5 cellular contexts compared by ENCODE assay signal in genomic region chr3:4598232-4598631, GRCh38.
DNase-seq lines count a peak whose midpoint lies in the region; ATAC-seq and TF ChIP-seq lines count a peak whose summit lies in the region.
"Not testable (repeated sequence)": the region's sequence is repeated elsewhere in the genome, so short reads cannot be mapped to it uniquely, and the experiment has no call there.

No MANE protein-coding gene starts in this region.

- H3K27ac Mint-ChIP-seq in T-helper 17 cell: peak overlapping the region; percentile 81
- peak overlapping the region; percentile 8 for H3K27ac Mint-ChIP-seq in activated B cell treated with CpG ODN at 0.5 μM for 24 hours
- peak overlapping the region; percentile 46 for H3K27ac Mint-ChIP-seq in memory B cell
- peak overlapping the region; percentile 98 for H3K27ac Mint-ChIP-seq in nephron progenitor cell
- H3K27ac Mint-ChIP-seq in stimulated activated naive B cell treated with anti-CD40 and anti-IgM and Interleukin-4, amounts not matched to agents 10 μg/mL and 1 μg/mL and 100 μg/mL, for 72 hours: peak overlapping the region; percentile 63

- POLR2A ChIA-PET in activated B cell treated with CpG ODN at 0.5 μM for 24 hours (lab: Charles Lee): interaction anchor here (0.6 kb wide), 1 partner anchor 10 kb away, joined by 3 read pairs; no protein-coding TSS in a partner anchor

- H3K9me3 Mint-ChIP-seq in activated B cell treated with CpG ODN at 0.5 μM for 24 hours; memory B cell; stimulated activated naive B cell treated with anti-CD40 and anti-IgM and Interleukin-4, amounts not matched to agents 10 μg/mL and 1 μg/mL and 100 μg/mL, for 72 hours: not testable (repeated sequence)
- peaks cover 50% of the 10 kb centered on the region for H3K9me3 Mint-ChIP-seq in nephron progenitor cell

- ATAC-seq in T-helper 17 cell; activated B cell treated with CpG ODN at 0.5 μM for 24 hours (ENCODE audit: low read depth); memory B cell (ENCODE audit: low read depth); stimulated activated naive B cell treated with anti-CD40 and anti-IgM and Interleukin-4, amounts not matched to agents 10 μg/mL and 1 μg/mL and 100 μg/mL, for 72 hours (replicated peaks): not testable (repeated sequence)

- CTCF ChIA-PET in activated B cell treated with CpG ODN at 0.5 μM for 24 hours (lab: Charles Lee): not testable (repeated sequence)

- H3K27me3 Mint-ChIP-seq in T-helper 17 cell; activated B cell treated with CpG ODN at 0.5 μM for 24 hours; memory B cell; nephron progenitor cell (ENCODE audit: low read depth, poor library complexity); stimulated activated naive B cell treated with anti-CD40 and anti-IgM and Interleukin-4, amounts not matched to agents 10 μg/mL and 1 μg/mL and 100 μg/mL, for 72 hours: not testable (repeated sequence)

- not testable (repeated sequence) for DNase-seq in T-helper 17 cell; activated B cell treated with CpG ODN at 0.5 μM for 24 hours; memory B cell (ENCODE audit: low spot score in 2 of 2); nephron progenitor cell; stimulated activated naive B cell treated with anti-CD40 and anti-IgM and Interleukin-4, amounts not matched to agents 10 μg/mL and 1 μg/mL and 100 μg/mL, for 72 hours

- not testable (repeated sequence) for H3K36me3 Mint-ChIP-seq in T-helper 17 cell (ENCODE audit: low read depth)
- H3K36me3 Mint-ChIP-seq in activated B cell treated with CpG ODN at 0.5 μM for 24 hours (ENCODE audit: low read depth) (peaks cover 11% of the 10 kb centered on the region), memory B cell (peaks cover 18% of the 10 kb centered on the region), nephron progenitor cell (ENCODE audit: low read depth) (peaks cover 51% of the 10 kb centered on the region)
- H3K36me3 Mint-ChIP-seq in stimulated activated naive B cell treated with anti-CD40 and anti-IgM and Interleukin-4, amounts not matched to agents 10 μg/mL and 1 μg/mL and 100 μg/mL, for 72 hours: peaks cover 30 to 43% of the 10 kb centered on the region in 2 donors

- TF ChIP-seq CTCF in activated B cell treated with CpG ODN at 0.5 μM for 24 hours (IDR thresholded peaks at IDR 0.05); nephron progenitor cell (IDR thresholded peaks at IDR 0.05): not testable (repeated sequence)

- H3K4me3 Mint-ChIP-seq in T-helper 17 cell, activated B cell treated with CpG ODN at 0.5 μM for 24 hours, memory B cell: not testable (repeated sequence)
- peak overlapping the region; percentile 64 for H3K4me3 Mint-ChIP-seq in nephron progenitor cell
- H3K4me3 Mint-ChIP-seq in stimulated activated naive B cell treated with anti-CD40 and anti-IgM and Interleukin-4, amounts not matched to agents 10 μg/mL and 1 μg/mL and 100 μg/mL, for 72 hours: peak overlapping the region in 1 of 2 donors; percentile 53

- H3K9me3 ChIP-seq in T-helper 17 cell (ENCODE audit: control insufficient read depth, low read length, poor library complexity, severe bottlenecking): not testable (repeated sequence)

- peaks cover 45% of the 10 kb centered on the region for H3K4me1 Mint-ChIP-seq in T-helper 17 cell
- H3K4me1 Mint-ChIP-seq in activated B cell treated with CpG ODN at 0.5 μM for 24 hours: peaks cover 83% of the 10 kb centered on the region
- H3K4me1 Mint-ChIP-seq in memory B cell: peaks cover 48% of the 10 kb centered on the region
- H3K4me1 Mint-ChIP-seq in nephron progenitor cell: peaks cover 84% of the 10 kb centered on the region
- peaks cover 55 to 93% of the 10 kb centered on the region in 2 donors for H3K4me1 Mint-ChIP-seq in stimulated activated naive B cell treated with anti-CD40 and anti-IgM and Interleukin-4, amounts not matched to agents 10 μg/mL and 1 μg/mL and 100 μg/mL, for 72 hours

- intact Hi-C loops in activated B cell treated with CpG ODN at 0.5 μM for 24 hours (cut with micrococcal nuclease): not testable (repeated sequence)

Comparison
In these comparisons a context has a peak if more than half of its experiments do, and no peak if none do; other contexts are left out.
1. H3K27ac Mint-ChIP-seq: peak in every context shown above with its lines; median percentile 98 in nephron progenitor cell; 81 in T-helper 17 cell; 63 in stimulated activated naive B cell treated with anti-CD40 and anti-IgM and Interleukin-4, amounts not matched to agents 10 μg/mL and 1 μg/mL and 100 μg/mL, for 72 hours; 46 in memory B cell; 8 in activated B cell treated with CpG ODN at 0.5 μM for 24 hours.